In the genomic region with DNA sequence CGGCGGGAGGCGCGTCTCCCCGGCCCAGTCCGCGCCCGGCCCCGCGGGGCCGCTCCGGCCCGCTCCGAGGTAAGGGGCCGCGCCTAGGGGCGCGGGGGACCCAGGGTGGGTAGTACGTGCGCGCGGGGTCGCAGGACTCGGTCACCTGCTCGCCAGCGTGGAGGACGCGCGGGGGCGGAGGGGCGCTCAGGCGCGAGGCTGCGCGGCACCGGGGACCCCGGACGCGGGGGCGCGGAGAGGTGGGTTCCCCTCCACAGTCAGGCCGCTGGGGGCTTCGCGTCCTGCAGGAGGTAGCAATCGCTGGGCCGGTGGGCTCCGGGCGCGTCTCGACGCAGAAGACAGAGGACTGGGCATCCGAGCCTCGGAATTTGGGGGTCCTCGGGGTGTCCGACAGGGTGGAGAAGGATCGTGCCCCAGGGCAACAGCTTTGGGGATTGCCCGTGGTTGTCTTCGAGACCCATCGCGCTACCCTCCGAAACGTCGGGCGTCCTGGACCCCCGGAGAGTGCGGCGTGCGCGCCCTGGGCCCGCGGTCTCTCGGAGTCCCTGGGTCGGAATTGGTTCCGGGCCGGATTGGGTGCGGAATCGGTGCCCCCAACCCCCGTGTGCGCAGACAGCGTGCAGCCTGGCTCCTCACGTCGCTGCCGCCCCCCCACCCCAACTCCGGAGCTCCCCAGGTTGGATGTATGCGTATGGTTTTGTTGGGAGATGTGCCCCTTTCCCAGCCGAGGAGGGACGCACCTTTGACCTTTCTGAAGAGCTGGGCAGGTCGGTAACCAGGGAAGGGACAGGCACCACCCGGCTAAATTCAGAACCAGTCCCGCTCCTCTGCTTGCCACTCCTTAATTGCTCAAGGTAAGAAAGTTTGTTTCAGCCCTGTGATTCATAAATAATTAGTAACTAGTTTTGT, we compare ENCODE assay signal across 8 cellular contexts. TPM values are rescaled to one million over a fixed set of nuclear protein-coding genes. Genes with fewer than 3 reads are reported as not detected.
DNase-seq lines count a peak whose midpoint lies in the region; ATAC-seq and TF ChIP-seq lines count a peak whose summit lies in the region.

No MANE protein-coding gene starts in this region.

- H3K4me3 ChIP-seq in LNCaP clone FGC (ENCODE audit: low read depth, low read length), result peak overlapping the region; percentile 51
- H3K4me3 ChIP-seq in body of pancreas, result peak overlapping the region; percentile 62 to 88
- peak overlapping the region; percentile 80 to 82 for H3K4me3 ChIP-seq in stomach smooth muscle (ENCODE audit: low read length in 2 of 2)

- ATAC-seq in body of pancreas, result peak; percentile 3
- peak; percentile 20 for ATAC-seq in left lobe of liver
- ATAC-seq in GM19397 (IDR thresholded peaks at IDR 0.05; ENCODE audit: unreplicated experiment), result no peak

- H3K9me3 ChIP-seq in body of pancreas (no peaks in the 10 kb centered on the region), stomach smooth muscle (ENCODE audit: control insufficient read depth in 2 of 2, low read length in 2 of 2) (no peaks in the 10 kb centered on the region)

- WGBS in body of pancreas, 2 donors, result 1 to 3% methylated on average over 30 to 62 of the region's 90 CpGs

- H3K27ac ChIP-seq in body of pancreas (peak overlapping the region; percentile 68 to 90 (median 83)), stomach smooth muscle (ENCODE audit: low read length) (peak overlapping the region; percentile 18)

- TF ChIP-seq CTCF in LNCaP clone FGC (IDR thresholded peaks at IDR 0.05; ENCODE audit: control insufficient read depth, extremely low read depth, insufficient read depth) (no peak), body of pancreas (IDR thresholded peaks at IDR 0.05) (no peak)

- peaks cover 49% of the 10 kb centered on the region for H3K4me1 ChIP-seq in body of pancreas
- peaks cover 33% of the 10 kb centered on the region for H3K4me1 ChIP-seq in stomach smooth muscle (ENCODE audit: control insufficient read depth, insufficient read depth, low read length)

- DNase-seq in LNCaP clone FGC (ENCODE audit: low read depth) (no peak), body of pancreas (peak in 3 of 4 donors; percentile 27 to 33 (median 28)), left lobe of liver (ENCODE audit: low spot score) (peak; percentile 54), NCI-H2029 (lab: John Stamatoyannopoulos, UW) (no peak), NCI-H1694 (lab: John Stamatoyannopoulos, UW) (no peak), GM03348 (ENCODE audit: low spot score) (no peak)

- peak overlapping the region; percentile 69 to 77 for H3K9ac ChIP-seq in stomach smooth muscle (ENCODE audit: low read length in 2 of 2)

- intact Hi-C loops in body of pancreas (cut with DNase I), result loop anchor here (10.0 kb wide), 1 partner anchor 74 kb away; no protein-coding TSS in a partner anchor

- H3K36me3 ChIP-seq in body of pancreas (replicated peaks in 1 of 2; ENCODE audit: insufficient read depth in 1 of 2, low read depth in 2 of 2) (no peaks in the 10 kb centered on the region), stomach smooth muscle (ENCODE audit: control insufficient read depth in 2 of 2, insufficient read depth in 2 of 2, low read length in 2 of 2) (no peaks in the 10 kb centered on the region)

- peak in 2 of 3 donors; percentile 42 to 62 for TF ChIP-seq POLR2A in body of pancreas (IDR thresholded peaks at IDR 0.05)

- H3K27me3 ChIP-seq in body of pancreas (no peaks in the 10 kb centered on the region), stomach smooth muscle (ENCODE audit: control insufficient read depth in 1 of 2, insufficient read depth in 2 of 2, low read length in 2 of 2) (no peaks in the 10 kb centered on the region)

RNA-seq across cellular contexts. Expression of a gene that starts 0.7 kb away (rescaled TPM):
- 10 to 100 TPM; 32.7 to 51.7 TPM for total RNA-seq in body of pancreas
- total RNA-seq in left lobe of liver, result 23.9 TPM

Comparison
In these comparisons a context has a peak if more than half of its experiments do, and no peak if none do; other contexts are left out.
1. DNase-seq: peak in body of pancreas (3 of 4) and left lobe of liver (single experiment); none in LNCaP clone FGC (single experiment), NCI-H2029 (single experiment), NCI-H1694 (single experiment) and GM03348 (single experiment).
2. Peak in every context shown above with its lines, with median percentiles within 50 percentile points of each other: H3K4me3 ChIP-seq.